Comparison of ENCODE assay signal across 21 cellular contexts in the genomic region with DNA sequence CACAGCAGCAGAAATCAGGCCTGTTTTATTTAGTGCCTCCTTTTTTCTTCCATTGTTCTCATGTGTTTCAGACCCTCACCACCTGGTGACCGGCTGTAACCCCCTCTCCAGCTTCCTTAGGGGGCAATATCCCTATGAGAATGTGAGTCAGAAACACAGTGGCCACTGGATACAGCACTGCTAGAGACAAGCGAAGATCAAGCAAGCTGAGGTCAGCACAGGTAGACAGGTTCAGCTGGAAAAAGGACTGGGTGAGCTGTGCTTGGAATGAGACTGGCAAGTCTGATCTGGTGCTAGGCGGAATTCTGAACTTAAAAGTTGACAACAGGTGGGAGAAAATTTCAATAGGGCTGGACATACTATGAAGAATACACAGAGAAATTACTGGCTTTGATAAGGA.
DNase-seq lines count a peak whose midpoint lies in the region; ATAC-seq, FAIRE-seq and TF ChIP-seq lines count a peak whose summit lies in the region.
"Had no signal": no experiment of that assay in that cellular context is flagged by ENCODE, and none has a peak within 500 bp of the region (broad histone marks: within the 10 kb centered on the region; RNA-seq: fewer than 3 reads in every experiment).

No MANE protein-coding gene starts in this region.

- SMC1A ChIA-PET in GM12878 (lab: Charles Lee; ENCODE audit: uncharacterized antibody, unreplicated experiment): interaction anchor here (0.9 kb wide), 1 partner anchor 27 kb away, joined by 3 read pairs; no protein-coding TSS in a partner anchor

- H4K20me1 ChIP-seq in GM12878 (ENCODE audit: control insufficient read depth, insufficient read depth) (no peaks in the 10 kb centered on the region), hepatocyte (ENCODE audit: insufficient read depth, poor library complexity, severe bottlenecking) (no peaks in the 10 kb centered on the region)

- H3K9me3 ChIP-seq in GM12878 (replicated peaks; ENCODE audit: control insufficient read depth, insufficient read depth, low read length) (peaks cover 3% of the 10 kb centered on the region; the same call in 2 of the 3 replicates), hepatocyte (ENCODE audit: low read depth) (no peaks in the 10 kb centered on the region)
- H3K9me3 ChIP-seq: A549, Caco-2, HAP-1 had no signal

- no peak for TF ChIP-seq RAD21 in GM12878 (IDR thresholded peaks at IDR 0.05; ENCODE audit: insufficient read depth, low read depth, low read length)

- WGBS in GM12878 (ENCODE audit: insufficient coverage, insufficient replicate concordance, low lambda C conversion rate, missing lambda C conversion rate): 52% methylated on average over 3 of the region's 3 CpGs
- WGBS in hepatocyte (ENCODE audit: low lambda C conversion rate, missing lambda C conversion rate): 37% methylated on average over 3 of the region's 3 CpGs

- BruUV-seq in GM12878 (replicated peaks; lab: Mats Ljungman, UMichigan): no TSS peak

- H3K4me2 ChIP-seq in GM12878 (ENCODE audit: control insufficient read depth, insufficient read depth) (no peak overlapping the region), hepatocyte (no peak overlapping the region)
- H3K4me2 ChIP-seq: A549 had no signal

- RAD21 ChIA-PET in GM12878 (lab: Charles Lee; ENCODE audit: unreplicated experiment): no interaction called here

- CTCF ChIA-PET in GM12878 (lab: Yijun Ruan, JAX): interaction anchor here (0.9 kb wide), 2 partner anchors 11 to 19 kb away, joined by 3 to 4 read pairs; no protein-coding TSS in a partner anchor
- CTCF ChIA-PET in activated CD4-positive, alpha-beta memory T cell treated with anti-CD3 and anti-CD28 coated beads, Interleukin-2, amount 10 ng/mL, durations not matched to agents 7 days and 5 days (lab: Charles Lee): no interaction called here
- CTCF ChIA-PET in activated CD4-positive, alpha-beta T cell treated with anti-CD3 and anti-CD28 coated beads, Interleukin-2, amount 10 ng/mL, durations not matched to agents 7 days and 5 days (lab: Charles Lee): no interaction called here

- H3K27ac Mint-ChIP-seq in mesothelial cell of epicardium: peak overlapping the region; percentile 25
- H3K27ac Mint-ChIP-seq in activated CD4-positive, alpha-beta memory T cell treated with anti-CD3 and anti-CD28 coated beads, Interleukin-2, amount 10 ng/mL, durations not matched to agents 7 days and 5 days: no peak overlapping the region
- no peak overlapping the region for H3K27ac Mint-ChIP-seq in activated CD4-positive, alpha-beta T cell treated with anti-CD3 and anti-CD28 coated beads, Interleukin-2, amount 10 ng/mL, durations not matched to agents 7 days and 5 days
- H3K27ac Mint-ChIP-seq: CD4-positive, alpha-beta T cell; IgD-negative memory B cell had no signal

- no peaks in the 10 kb centered on the region for H3K36me3 ChIP-seq in GM12878 (ENCODE audit: control insufficient read depth in 2 of 2, insufficient read depth in 2 of 2, low read length in 1 of 2)
- H3K36me3 ChIP-seq in hepatocyte (replicated peaks; ENCODE audit: insufficient read depth, low read depth): no peaks in the 10 kb centered on the region
- H3K36me3 ChIP-seq: HAP-1 had no signal

- no peak for TF ChIP-seq POLR2A in H54 (IDR thresholded peaks at IDR 0.05; ENCODE audit: low read depth, low read length)
- no peak for TF ChIP-seq POLR2A in GM12878 (IDR thresholded peaks at IDR 0.05; ENCODE audit: low read depth, low read length)

- H3K9me2 ChIP-seq in hepatocyte (replicated peaks; ENCODE audit: insufficient read depth): no peaks in the 10 kb centered on the region

- in situ Hi-C loops in GM12878 (cut with MboI): no loop called here

- TF ChIP-seq CTCF in GM12878 (IDR thresholded peaks at IDR 0.05 in 2 of 3, conservative IDR thresholded peaks at IDR 0.05 in 1 of 3; ENCODE audit: control insufficient read depth in 2 of 3, extremely low read depth in 1 of 3, insufficient read depth in 1 of 3, low read depth in 3 of 3, low read length in 3 of 3) (no peak), hepatocyte (IDR thresholded peaks at IDR 0.05; ENCODE audit: poor library complexity) (no peak), mesothelial cell of epicardium (IDR thresholded peaks at IDR 0.05; ENCODE audit: unreplicated experiment) (no peak)

- no peaks in the 10 kb centered on the region for H3K36me3 Mint-ChIP-seq in mesothelial cell of epicardium
- H3K36me3 Mint-ChIP-seq in activated CD4-positive, alpha-beta memory T cell treated with anti-CD3 and anti-CD28 coated beads, Interleukin-2, amount 10 ng/mL, durations not matched to agents 7 days and 5 days (ENCODE audit: low read depth): no peaks in the 10 kb centered on the region
- H3K36me3 Mint-ChIP-seq in activated CD4-positive, alpha-beta T cell treated with anti-CD3 and anti-CD28 coated beads, Interleukin-2, amount 10 ng/mL, durations not matched to agents 7 days and 5 days (ENCODE audit: low read depth): no peaks in the 10 kb centered on the region

- peak overlapping the region; percentile 32 for H3K27ac ChIP-seq in GM12878 (ENCODE audit: control insufficient read depth, insufficient read depth)
- peak overlapping the region; percentile 91 for H3K27ac ChIP-seq in hepatocyte
- H3K27ac ChIP-seq: 22Rv1, A549, C4-2B had no signal

- H2AFZ ChIP-seq in GM12878 (ENCODE audit: control insufficient read depth, low read depth, low read length) (no peak overlapping the region; the same call in 1 of the 2 replicates), hepatocyte (no peak overlapping the region)

- H3K4me1 ChIP-seq in GM12878 (ENCODE audit: control insufficient read depth, insufficient read depth, low read length): peaks cover 8% of the 10 kb centered on the region
- peaks cover 15% of the 10 kb centered on the region for H3K4me1 ChIP-seq in hepatocyte (ENCODE audit: insufficient read depth)
- H3K4me1 ChIP-seq: A549, Caco-2, HAP-1 had no signal

- POLR2A ChIA-PET in GM12878 (lab: Charles Lee): no interaction called here
- POLR2A ChIA-PET in activated CD4-positive, alpha-beta memory T cell treated with anti-CD3 and anti-CD28 coated beads, Interleukin-2, amount 10 ng/mL, durations not matched to agents 7 days and 5 days (lab: Charles Lee): no interaction called here
- POLR2A ChIA-PET in activated CD4-positive, alpha-beta T cell treated with anti-CD3 and anti-CD28 coated beads, Interleukin-2, amount 10 ng/mL, durations not matched to agents 7 days and 5 days (lab: Charles Lee): no interaction called here

- ATAC-seq in GM12878: no peak
- ATAC-seq in GM19395 (IDR thresholded peaks at IDR 0.05; ENCODE audit: unreplicated experiment): no peak
- ATAC-seq: A549, HepG2 had no signal

- H3K4me3 ChIP-seq in GM12878: no peak overlapping the region
- no peak overlapping the region for H3K4me3 ChIP-seq in hepatocyte
- H3K4me3 ChIP-seq: A549, HAP-1 had no signal

- FAIRE-seq in H54 (lab: Jason Lieb, UNC) (peak; percentile 6), GM12878 (lab: Jason Lieb, UNC) (peak; percentile 49)
- FAIRE-seq: A549, D721Med, H1, HepG2 had no signal

- DNase-seq in H54 (ENCODE audit: insufficient read length, low spot score): no peak
- no peak for DNase-seq in GM12878 (ENCODE audit: low read depth, low spot score)
- DNase-seq in hepatocyte (ENCODE audit: low spot score): peak; percentile 28
- DNase-seq in mesothelial cell of epicardium (ENCODE audit: low spot score in 2 of 2, unreplicated experiment in 2 of 2): no peak
- DNase-seq in activated CD4-positive, alpha-beta memory T cell treated with anti-CD3 and anti-CD28 coated beads, Interleukin-2, amount 10 ng/mL, durations not matched to agents 7 days and 5 days: no peak
- no peak for DNase-seq in activated CD4-positive, alpha-beta T cell treated with anti-CD3 and anti-CD28 coated beads, Interleukin-2, amount 10 ng/mL, durations not matched to agents 7 days and 5 days
- no peak for DNase-seq in T1000 (lab: John Stamatoyannopoulos, UW)
- DNase-seq: AML-193; Caco-2; CD4-positive, alpha-beta T cell; DMS153; GDM1 had no signal

- TF ChIP-seq EP300 in GM12878 (IDR thresholded peaks at IDR 0.05; ENCODE audit: borderline replicate concordance in 1 of 2, control insufficient read depth in 1 of 2, low read depth in 2 of 2, low read length in 2 of 2): no peak

- intact Hi-C loops in GM12878 (cut with micrococcal nuclease; ENCODE audit: unreplicated experiment): no loop called here

- peaks cover 19% of the 10 kb centered on the region for H3K4me1 Mint-ChIP-seq in mesothelial cell of epicardium
- H3K4me1 Mint-ChIP-seq in activated CD4-positive, alpha-beta memory T cell treated with anti-CD3 and anti-CD28 coated beads, Interleukin-2, amount 10 ng/mL, durations not matched to agents 7 days and 5 days: no peaks in the 10 kb centered on the region
- no peaks in the 10 kb centered on the region for H3K4me1 Mint-ChIP-seq in activated CD4-positive, alpha-beta T cell treated with anti-CD3 and anti-CD28 coated beads, Interleukin-2, amount 10 ng/mL, durations not matched to agents 7 days and 5 days

- no peak overlapping the region for H3K9ac ChIP-seq in GM12878 (ENCODE audit: control insufficient read depth, insufficient read depth, low read length)

- H3K79me2 ChIP-seq in GM12878 (ENCODE audit: control insufficient read depth, insufficient read depth, low read length): no peaks in the 10 kb centered on the region
- no peaks in the 10 kb centered on the region for H3K79me2 ChIP-seq in hepatocyte

- H3K9me3 Mint-ChIP-seq in mesothelial cell of epicardium: peaks cover 27% of the 10 kb centered on the region
- no peaks in the 10 kb centered on the region for H3K9me3 Mint-ChIP-seq in activated CD4-positive, alpha-beta memory T cell treated with anti-CD3 and anti-CD28 coated beads, Interleukin-2, amount 10 ng/mL, durations not matched to agents 7 days and 5 days
- H3K9me3 Mint-ChIP-seq in activated CD4-positive, alpha-beta T cell treated with anti-CD3 and anti-CD28 coated beads, Interleukin-2, amount 10 ng/mL, durations not matched to agents 7 days and 5 days: no peaks in the 10 kb centered on the region

- no peak overlapping the region for H3K4me3 Mint-ChIP-seq in mesothelial cell of epicardium
- H3K4me3 Mint-ChIP-seq in activated CD4-positive, alpha-beta memory T cell treated with anti-CD3 and anti-CD28 coated beads, Interleukin-2, amount 10 ng/mL, durations not matched to agents 7 days and 5 days: no peak overlapping the region
- H3K4me3 Mint-ChIP-seq in activated CD4-positive, alpha-beta T cell treated with anti-CD3 and anti-CD28 coated beads, Interleukin-2, amount 10 ng/mL, durations not matched to agents 7 days and 5 days: no peak overlapping the region
- H3K4me3 Mint-ChIP-seq: CD4-positive, alpha-beta T cell; IgD-negative memory B cell had no signal

- H3K27me3 Mint-ChIP-seq in mesothelial cell of epicardium (ENCODE audit: low read depth): no peaks in the 10 kb centered on the region
- peaks cover 3% of the 10 kb centered on the region for H3K27me3 Mint-ChIP-seq in activated CD4-positive, alpha-beta memory T cell treated with anti-CD3 and anti-CD28 coated beads, Interleukin-2, amount 10 ng/mL, durations not matched to agents 7 days and 5 days
- H3K27me3 Mint-ChIP-seq in activated CD4-positive, alpha-beta T cell treated with anti-CD3 and anti-CD28 coated beads, Interleukin-2, amount 10 ng/mL, durations not matched to agents 7 days and 5 days: no peaks in the 10 kb centered on the region
- H3K27me3 Mint-ChIP-seq: IgD-negative memory B cell had no signal

- H3K27me3 ChIP-seq in GM12878 (replicated peaks in 1 of 2; ENCODE audit: control insufficient read depth in 2 of 2, insufficient read depth in 2 of 2, low read length in 1 of 2) (no peaks in the 10 kb centered on the region), hepatocyte (no peaks in the 10 kb centered on the region)
